In the genomic region with DNA sequence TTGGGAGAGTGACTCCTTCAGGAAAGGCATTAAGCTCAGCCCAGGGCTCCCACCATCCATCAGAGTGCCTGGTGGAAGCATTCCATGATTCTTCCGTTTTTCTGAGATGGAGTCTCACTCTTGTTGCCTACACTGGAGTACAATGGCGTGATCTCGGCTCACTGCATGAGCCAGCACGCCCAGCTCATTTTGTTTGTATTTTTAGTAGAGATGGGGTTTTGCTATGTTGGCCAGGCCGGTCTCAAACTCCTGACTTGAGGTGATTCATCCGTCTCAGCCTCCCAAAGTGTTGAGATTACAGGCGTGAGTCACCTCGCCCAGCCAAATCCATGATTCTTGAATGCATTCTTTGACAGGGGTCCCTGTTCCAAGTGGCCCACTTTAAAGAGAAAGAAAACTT, we compare ENCODE assay signal across 1 cellular context.
TF ChIP-seq lines count a peak whose summit lies in the region.

No MANE protein-coding gene starts in this region.

TF ChIP-seq in WTC11, 78 proteins besides CTCF, POLR2A, EP300 and RAD21 (continued from another document):
- TF ChIP-seq, protein P1, sequence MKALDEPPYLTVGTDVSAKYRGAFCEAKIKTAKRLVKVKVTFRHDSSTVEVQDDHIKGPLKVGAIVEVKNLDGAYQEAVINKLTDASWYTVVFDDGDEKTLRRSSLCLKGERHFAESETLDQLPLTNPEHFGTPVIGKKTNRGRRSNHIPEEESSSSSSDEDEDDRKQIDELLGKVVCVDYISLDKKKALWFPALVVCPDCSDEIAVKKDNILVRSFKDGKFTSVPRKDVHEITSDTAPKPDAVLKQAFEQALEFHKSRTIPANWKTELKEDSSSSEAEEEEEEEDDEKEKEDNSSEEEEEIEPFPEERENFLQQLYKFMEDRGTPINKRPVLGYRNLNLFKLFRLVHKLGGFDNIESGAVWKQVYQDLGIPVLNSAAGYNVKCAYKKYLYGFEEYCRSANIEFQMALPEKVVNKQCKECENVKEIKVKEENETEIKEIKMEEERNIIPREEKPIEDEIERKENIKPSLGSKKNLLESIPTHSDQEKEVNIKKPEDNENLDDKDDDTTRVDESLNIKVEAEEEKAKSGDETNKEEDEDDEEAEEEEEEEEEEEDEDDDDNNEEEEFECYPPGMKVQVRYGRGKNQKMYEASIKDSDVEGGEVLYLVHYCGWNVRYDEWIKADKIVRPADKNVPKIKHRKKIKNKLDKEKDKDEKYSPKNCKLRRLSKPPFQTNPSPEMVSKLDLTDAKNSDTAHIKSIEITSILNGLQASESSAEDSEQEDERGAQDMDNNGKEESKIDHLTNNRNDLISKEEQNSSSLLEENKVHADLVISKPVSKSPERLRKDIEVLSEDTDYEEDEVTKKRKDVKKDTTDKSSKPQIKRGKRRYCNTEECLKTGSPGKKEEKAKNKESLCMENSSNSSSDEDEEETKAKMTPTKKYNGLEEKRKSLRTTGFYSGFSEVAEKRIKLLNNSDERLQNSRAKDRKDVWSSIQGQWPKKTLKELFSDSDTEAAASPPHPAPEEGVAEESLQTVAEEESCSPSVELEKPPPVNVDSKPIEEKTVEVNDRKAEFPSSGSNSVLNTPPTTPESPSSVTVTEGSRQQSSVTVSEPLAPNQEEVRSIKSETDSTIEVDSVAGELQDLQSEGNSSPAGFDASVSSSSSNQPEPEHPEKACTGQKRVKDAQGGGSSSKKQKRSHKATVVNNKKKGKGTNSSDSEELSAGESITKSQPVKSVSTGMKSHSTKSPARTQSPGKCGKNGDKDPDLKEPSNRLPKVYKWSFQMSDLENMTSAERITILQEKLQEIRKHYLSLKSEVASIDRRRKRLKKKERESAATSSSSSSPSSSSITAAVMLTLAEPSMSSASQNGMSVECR (CRISPR knock-in tag; IDR thresholded peaks at IDR 0.05; ENCODE audit: borderline replicate concordance): no peak
- TF ChIP-seq ATF1 (CRISPR knock-in tag; IDR thresholded peaks at IDR 0.05) (no peak), ZNF396 (CRISPR knock-in tag; IDR thresholded peaks at IDR 0.05; ENCODE audit: borderline replicate concordance) (no peak), NR3C1 (CRISPR knock-in tag; conservative IDR thresholded peaks at IDR 0.05; ENCODE audit: low read depth) (no peak), RORB (CRISPR knock-in tag; IDR thresholded peaks at IDR 0.05) (no peak), ZNF423 (CRISPR knock-in tag; IDR thresholded peaks at IDR 0.05) (no peak), CREM (CRISPR knock-in tag; IDR thresholded peaks at IDR 0.05) (no peak), NFYB (CRISPR knock-in tag; conservative IDR thresholded peaks at IDR 0.05; ENCODE audit: low read depth) (no peak), CBFB (CRISPR knock-in tag; IDR thresholded peaks at IDR 0.05; ENCODE audit: low read depth) (no peak), ZNF219 (CRISPR knock-in tag; IDR thresholded peaks at IDR 0.05; ENCODE audit: borderline replicate concordance) (no peak)
- TF ChIP-seq, protein P2, sequence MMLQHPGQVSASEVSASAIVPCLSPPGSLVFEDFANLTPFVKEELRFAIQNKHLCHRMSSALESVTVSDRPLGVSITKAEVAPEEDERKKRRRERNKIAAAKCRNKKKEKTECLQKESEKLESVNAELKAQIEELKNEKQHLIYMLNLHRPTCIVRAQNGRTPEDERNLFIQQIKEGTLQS (CRISPR knock-in tag; conservative IDR thresholded peaks at IDR 0.05): no peak
- TF ChIP-seq, protein P3, sequence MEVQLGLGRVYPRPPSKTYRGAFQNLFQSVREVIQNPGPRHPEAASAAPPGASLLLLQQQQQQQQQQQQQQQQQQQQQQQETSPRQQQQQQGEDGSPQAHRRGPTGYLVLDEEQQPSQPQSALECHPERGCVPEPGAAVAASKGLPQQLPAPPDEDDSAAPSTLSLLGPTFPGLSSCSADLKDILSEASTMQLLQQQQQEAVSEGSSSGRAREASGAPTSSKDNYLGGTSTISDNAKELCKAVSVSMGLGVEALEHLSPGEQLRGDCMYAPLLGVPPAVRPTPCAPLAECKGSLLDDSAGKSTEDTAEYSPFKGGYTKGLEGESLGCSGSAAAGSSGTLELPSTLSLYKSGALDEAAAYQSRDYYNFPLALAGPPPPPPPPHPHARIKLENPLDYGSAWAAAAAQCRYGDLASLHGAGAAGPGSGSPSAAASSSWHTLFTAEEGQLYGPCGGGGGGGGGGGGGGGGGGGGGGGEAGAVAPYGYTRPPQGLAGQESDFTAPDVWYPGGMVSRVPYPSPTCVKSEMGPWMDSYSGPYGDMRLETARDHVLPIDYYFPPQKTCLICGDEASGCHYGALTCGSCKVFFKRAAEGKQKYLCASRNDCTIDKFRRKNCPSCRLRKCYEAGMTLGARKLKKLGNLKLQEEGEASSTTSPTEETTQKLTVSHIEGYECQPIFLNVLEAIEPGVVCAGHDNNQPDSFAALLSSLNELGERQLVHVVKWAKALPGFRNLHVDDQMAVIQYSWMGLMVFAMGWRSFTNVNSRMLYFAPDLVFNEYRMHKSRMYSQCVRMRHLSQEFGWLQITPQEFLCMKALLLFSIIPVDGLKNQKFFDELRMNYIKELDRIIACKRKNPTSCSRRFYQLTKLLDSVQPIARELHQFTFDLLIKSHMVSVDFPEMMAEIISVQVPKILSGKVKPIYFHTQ (CRISPR knock-in tag; IDR thresholded peaks at IDR 0.05): no peak
- TF ChIP-seq, protein P4, sequence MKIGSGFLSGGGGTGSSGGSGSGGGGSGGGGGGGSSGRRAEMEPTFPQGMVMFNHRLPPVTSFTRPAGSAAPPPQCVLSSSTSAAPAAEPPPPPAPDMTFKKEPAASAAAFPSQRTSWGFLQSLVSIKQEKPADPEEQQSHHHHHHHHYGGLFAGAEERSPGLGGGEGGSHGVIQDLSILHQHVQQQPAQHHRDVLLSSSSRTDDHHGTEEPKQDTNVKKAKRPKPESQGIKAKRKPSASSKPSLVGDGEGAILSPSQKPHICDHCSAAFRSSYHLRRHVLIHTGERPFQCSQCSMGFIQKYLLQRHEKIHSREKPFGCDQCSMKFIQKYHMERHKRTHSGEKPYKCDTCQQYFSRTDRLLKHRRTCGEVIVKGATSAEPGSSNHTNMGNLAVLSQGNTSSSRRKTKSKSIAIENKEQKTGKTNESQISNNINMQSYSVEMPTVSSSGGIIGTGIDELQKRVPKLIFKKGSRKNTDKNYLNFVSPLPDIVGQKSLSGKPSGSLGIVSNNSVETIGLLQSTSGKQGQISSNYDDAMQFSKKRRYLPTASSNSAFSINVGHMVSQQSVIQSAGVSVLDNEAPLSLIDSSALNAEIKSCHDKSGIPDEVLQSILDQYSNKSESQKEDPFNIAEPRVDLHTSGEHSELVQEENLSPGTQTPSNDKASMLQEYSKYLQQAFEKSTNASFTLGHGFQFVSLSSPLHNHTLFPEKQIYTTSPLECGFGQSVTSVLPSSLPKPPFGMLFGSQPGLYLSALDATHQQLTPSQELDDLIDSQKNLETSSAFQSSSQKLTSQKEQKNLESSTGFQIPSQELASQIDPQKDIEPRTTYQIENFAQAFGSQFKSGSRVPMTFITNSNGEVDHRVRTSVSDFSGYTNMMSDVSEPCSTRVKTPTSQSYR (CRISPR knock-in tag; IDR thresholded peaks at IDR 0.05): no peak
